Comparison of ENCODE assay signal across 19 cellular contexts in genomic region chr9:109846781-109847180, GRCh38.
"Had no signal": no experiment of that assay in that cellular context is flagged by ENCODE, and none has a peak within 500 bp of the region (broad histone marks: within the 10 kb centered on the region; RNA-seq: fewer than 3 reads in every experiment).

No MANE protein-coding gene starts in this region.

- H3K4me1 ChIP-seq: lower lobe of right lung had no signal

- DNase-seq: activated B cell treated with CpG ODN at 0.5 μM for 24 hours; activated CD4-positive, alpha-beta T cell treated with anti-CD3 and anti-CD28 coated beads for 4 hours; activated CD8-positive, alpha-beta T cell treated with anti-CD3 and anti-CD28 coated beads for 36 hours; activated naive CD4-positive, alpha-beta T cell treated with Interleukin-2 at 50 U/mL for 16 hours; activated naive CD8-positive, alpha-beta T cell treated with anti-CD3 and anti-CD28 coated beads, Interleukin-2, amount 10 ng/mL, durations not matched to agents 7 days and 5 days; activated T-cell treated with anti-CD3 and anti-CD28 coated beads, Interleukin-2, amount 50 U/mL, for 1 hour; amygdala; caudate nucleus; dorsolateral prefrontal cortex; heart left ventricle; left cardiac atrium; lower lobe of right lung; occipital lobe; stimulated activated CD4-positive, alpha-beta T cell treated with anti-CD3 and anti-CD28 coated beads, Interleukin-4, amount 100 ng/mL, for 1 hour; stimulated activated naive CD8-positive, alpha-beta T cell treated with anti-CD3 and anti-CD28 coated beads, Interleukin-15, amount 100 ng/mL, for 72 hours; trophoblast cell had no signal

- H3K36me3 ChIP-seq: heart left ventricle, lower lobe of right lung, suprapubic skin had no signal

- H3K9me3 ChIP-seq: heart left ventricle, lower lobe of right lung, suprapubic skin had no signal

- H3K4me3 ChIP-seq: dorsolateral prefrontal cortex, heart left ventricle, lower lobe of right lung, skin epidermis, suprapubic skin had no signal

- H3K27ac ChIP-seq: epithelial cell of prostate, heart left ventricle, lower lobe of right lung, skin epidermis, suprapubic skin had no signal

- H3K27me3 ChIP-seq: dorsolateral prefrontal cortex, heart left ventricle, suprapubic skin had no signal
